1 cellular context compared by ENCODE assay signal in genomic region chr2:222860740-222861410, GRCh38.
TF ChIP-seq lines count a peak whose summit lies in the region.

Gene ACSL3 (plus strand): TSS chr2:222861036. CDS start chr2:222908773, 47,737 bp downstream.

TF ChIP-seq in GM12878, 131 proteins besides CTCF, POLR2A, EP300 and RAD21 (continued from another document and continues in another):
- TF ChIP-seq ZNF592 (IDR thresholded peaks at IDR 0.05) (no peak), SP1 (IDR thresholded peaks at IDR 0.05; ENCODE audit: low read depth, low read length) (peak; percentile 51), ATF2 (IDR thresholded peaks at IDR 0.05; ENCODE audit: low read length) (no peak), ZNF24 (IDR thresholded peaks at IDR 0.05) (0 out of 2 replicates have a peak, but pooled peaks have one; percentile 16), MEF2B (IDR thresholded peaks at IDR 0.05; ENCODE audit: partially characterized antibody, poor library complexity, severe bottlenecking) (peak; percentile 14), RELA (IDR thresholded peaks at IDR 0.05; ENCODE audit: borderline replicate concordance, partially characterized antibody) (peak; percentile 57), RFX5 (IDR thresholded peaks at IDR 0.05; ENCODE audit: low read depth, low read length) (peak; percentile 74), EGR1 (IDR thresholded peaks at IDR 0.05; ENCODE audit: borderline replicate concordance in 1 of 2, low read depth in 2 of 2, low read length in 2 of 2) (peak in 1 of 2 experiments; percentile 87; a peak in 2 of 3 replicates), DPF2 (IDR thresholded peaks at IDR 0.05) (peak; percentile 88), FOS (IDR thresholded peaks at IDR 0.05; ENCODE audit: borderline replicate concordance, extremely low read depth, insufficient read length) (no peak), GATAD2B (conservative IDR thresholded peaks at IDR 0.05; ENCODE audit: low read depth) (peak; percentile 98), SREBF2 (IDR thresholded peaks at IDR 0.05; ENCODE audit: low read length) (peak; percentile 39; the same call in 1 of the 2 replicates), IKZF1 (conservative IDR thresholded peaks at IDR 0.05) (peak; percentile 91), IRF4 (IDR thresholded peaks at IDR 0.05; ENCODE audit: low read depth, low read length) (no peak), RB1 (IDR thresholded peaks at IDR 0.05; ENCODE audit: borderline replicate concordance) (0 out of 2 replicates have a peak, but pooled peaks have one; percentile 69), SPI1 (IDR thresholded peaks at IDR 0.05; ENCODE audit: borderline replicate concordance, insufficient read depth, low read depth, low read length) (peak; percentile 42; the same call in 1 of the 2 replicates), ZBED1 (IDR thresholded peaks at IDR 0.05; ENCODE audit: borderline replicate concordance) (no peak), ATF3 (IDR thresholded peaks at IDR 0.05; ENCODE audit: borderline replicate concordance, extremely low read depth, low read depth, low read length) (peak; percentile 28; the same call in 1 of the 2 replicates), CBFB (IDR thresholded peaks at IDR 0.05; ENCODE audit: low read depth) (peak; percentile 53; the same call in 1 of the 2 replicates), NBN (IDR thresholded peaks at IDR 0.05) (no peak), BRCA1 (IDR thresholded peaks at IDR 0.05; ENCODE audit: low read depth, low read length) (no peak), TCF12 (IDR thresholded peaks at IDR 0.05; ENCODE audit: low read depth, low read length) (peak; percentile 54; the same call in 1 of the 2 replicates), NRF1 (conservative IDR thresholded peaks at IDR 0.05; ENCODE audit: low read depth, low read length) (0 out of 2 replicates have a peak, but pooled peaks have one; percentile 4), NFYA (IDR thresholded peaks at IDR 0.05; ENCODE audit: borderline replicate concordance, low read depth, low read length) (no peak), IKZF2 (IDR thresholded peaks at IDR 0.05) (no peak), TCF7 (IDR thresholded peaks at IDR 0.05; ENCODE audit: borderline replicate concordance) (no peak), RCOR1 (conservative IDR thresholded peaks at IDR 0.05; ENCODE audit: low read depth, low read length) (no peak), IRF5 (IDR thresholded peaks at IDR 0.05; ENCODE audit: borderline replicate concordance) (no peak)
- TF ChIP-seq, protein P1, sequence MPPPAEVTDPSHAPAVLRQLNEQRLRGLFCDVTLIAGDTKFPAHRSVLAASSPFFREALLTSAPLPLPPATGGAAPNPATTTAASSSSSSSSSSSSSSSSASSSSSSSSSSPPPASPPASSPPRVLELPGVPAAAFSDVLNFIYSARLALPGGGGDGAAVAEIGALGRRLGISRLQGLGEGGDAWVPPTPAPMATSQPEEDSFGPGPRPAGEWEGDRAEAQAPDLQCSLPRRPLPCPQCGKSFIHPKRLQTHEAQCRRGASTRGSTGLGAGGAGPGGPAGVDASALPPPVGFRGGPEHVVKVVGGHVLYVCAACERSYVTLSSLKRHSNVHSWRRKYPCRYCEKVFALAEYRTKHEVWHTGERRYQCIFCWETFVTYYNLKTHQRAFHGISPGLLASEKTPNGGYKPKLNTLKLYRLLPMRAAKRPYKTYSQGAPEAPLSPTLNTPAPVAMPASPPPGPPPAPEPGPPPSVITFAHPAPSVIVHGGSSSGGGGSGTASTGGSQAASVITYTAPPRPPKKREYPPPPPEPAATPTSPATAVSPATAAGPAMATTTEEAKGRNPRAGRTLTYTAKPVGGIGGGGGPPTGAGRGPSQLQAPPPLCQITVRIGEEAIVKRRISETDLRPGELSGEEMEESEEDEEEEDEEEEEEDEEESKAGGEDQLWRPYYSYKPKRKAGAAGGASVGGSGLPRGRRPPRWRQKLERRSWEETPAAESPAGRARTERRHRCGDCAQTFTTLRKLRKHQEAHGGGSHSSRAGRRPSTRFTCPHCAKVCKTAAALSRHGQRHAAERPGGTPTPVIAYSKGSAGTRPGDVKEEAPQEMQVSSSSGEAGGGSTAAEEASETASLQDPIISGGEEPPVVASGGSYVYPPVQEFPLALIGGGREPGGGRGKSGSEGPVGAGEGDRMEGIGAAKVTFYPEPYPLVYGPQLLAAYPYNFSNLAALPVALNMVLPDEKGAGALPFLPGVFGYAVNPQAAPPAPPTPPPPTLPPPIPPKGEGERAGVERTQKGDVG (CRISPR knock-in tag; IDR thresholded peaks at IDR 0.05), result no peak
- TF ChIP-seq, protein P2, sequence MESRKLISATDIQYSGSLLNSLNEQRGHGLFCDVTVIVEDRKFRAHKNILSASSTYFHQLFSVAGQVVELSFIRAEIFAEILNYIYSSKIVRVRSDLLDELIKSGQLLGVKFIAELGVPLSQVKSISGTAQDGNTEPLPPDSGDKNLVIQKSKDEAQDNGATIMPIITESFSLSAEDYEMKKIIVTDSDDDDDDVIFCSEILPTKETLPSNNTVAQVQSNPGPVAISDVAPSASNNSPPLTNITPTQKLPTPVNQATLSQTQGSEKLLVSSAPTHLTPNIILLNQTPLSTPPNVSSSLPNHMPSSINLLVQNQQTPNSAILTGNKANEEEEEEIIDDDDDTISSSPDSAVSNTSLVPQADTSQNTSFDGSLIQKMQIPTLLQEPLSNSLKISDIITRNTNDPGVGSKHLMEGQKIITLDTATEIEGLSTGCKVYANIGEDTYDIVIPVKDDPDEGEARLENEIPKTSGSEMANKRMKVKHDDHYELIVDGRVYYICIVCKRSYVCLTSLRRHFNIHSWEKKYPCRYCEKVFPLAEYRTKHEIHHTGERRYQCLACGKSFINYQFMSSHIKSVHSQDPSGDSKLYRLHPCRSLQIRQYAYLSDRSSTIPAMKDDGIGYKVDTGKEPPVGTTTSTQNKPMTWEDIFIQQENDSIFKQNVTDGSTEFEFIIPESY (IDR thresholded peaks at IDR 0.05), result no peak
- TF ChIP-seq, protein P3, sequence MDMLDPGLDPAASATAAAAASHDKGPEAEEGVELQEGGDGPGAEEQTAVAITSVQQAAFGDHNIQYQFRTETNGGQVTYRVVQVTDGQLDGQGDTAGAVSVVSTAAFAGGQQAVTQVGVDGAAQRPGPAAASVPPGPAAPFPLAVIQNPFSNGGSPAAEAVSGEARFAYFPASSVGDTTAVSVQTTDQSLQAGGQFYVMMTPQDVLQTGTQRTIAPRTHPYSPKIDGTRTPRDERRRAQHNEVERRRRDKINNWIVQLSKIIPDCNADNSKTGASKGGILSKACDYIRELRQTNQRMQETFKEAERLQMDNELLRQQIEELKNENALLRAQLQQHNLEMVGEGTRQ (IDR thresholded peaks at IDR 0.05; ENCODE audit: borderline replicate concordance, low read depth, low read length), result peak; percentile 68
- TF ChIP-seq, protein P4, sequence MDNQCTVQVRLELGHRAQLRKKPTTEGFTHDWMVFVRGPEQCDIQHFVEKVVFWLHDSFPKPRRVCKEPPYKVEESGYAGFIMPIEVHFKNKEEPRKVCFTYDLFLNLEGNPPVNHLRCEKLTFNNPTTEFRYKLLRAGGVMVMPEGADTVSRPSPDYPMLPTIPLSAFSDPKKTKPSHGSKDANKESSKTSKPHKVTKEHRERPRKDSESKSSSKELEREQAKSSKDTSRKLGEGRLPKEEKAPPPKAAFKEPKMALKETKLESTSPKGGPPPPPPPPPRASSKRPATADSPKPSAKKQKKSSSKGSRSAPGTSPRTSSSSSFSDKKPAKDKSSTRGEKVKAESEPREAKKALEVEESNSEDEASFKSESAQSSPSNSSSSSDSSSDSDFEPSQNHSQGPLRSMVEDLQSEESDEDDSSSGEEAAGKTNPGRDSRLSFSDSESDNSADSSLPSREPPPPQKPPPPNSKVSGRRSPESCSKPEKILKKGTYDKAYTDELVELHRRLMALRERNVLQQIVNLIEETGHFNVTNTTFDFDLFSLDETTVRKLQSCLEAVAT (IDR thresholded peaks at IDR 0.05), result no peak
- TF ChIP-seq, protein P5, sequence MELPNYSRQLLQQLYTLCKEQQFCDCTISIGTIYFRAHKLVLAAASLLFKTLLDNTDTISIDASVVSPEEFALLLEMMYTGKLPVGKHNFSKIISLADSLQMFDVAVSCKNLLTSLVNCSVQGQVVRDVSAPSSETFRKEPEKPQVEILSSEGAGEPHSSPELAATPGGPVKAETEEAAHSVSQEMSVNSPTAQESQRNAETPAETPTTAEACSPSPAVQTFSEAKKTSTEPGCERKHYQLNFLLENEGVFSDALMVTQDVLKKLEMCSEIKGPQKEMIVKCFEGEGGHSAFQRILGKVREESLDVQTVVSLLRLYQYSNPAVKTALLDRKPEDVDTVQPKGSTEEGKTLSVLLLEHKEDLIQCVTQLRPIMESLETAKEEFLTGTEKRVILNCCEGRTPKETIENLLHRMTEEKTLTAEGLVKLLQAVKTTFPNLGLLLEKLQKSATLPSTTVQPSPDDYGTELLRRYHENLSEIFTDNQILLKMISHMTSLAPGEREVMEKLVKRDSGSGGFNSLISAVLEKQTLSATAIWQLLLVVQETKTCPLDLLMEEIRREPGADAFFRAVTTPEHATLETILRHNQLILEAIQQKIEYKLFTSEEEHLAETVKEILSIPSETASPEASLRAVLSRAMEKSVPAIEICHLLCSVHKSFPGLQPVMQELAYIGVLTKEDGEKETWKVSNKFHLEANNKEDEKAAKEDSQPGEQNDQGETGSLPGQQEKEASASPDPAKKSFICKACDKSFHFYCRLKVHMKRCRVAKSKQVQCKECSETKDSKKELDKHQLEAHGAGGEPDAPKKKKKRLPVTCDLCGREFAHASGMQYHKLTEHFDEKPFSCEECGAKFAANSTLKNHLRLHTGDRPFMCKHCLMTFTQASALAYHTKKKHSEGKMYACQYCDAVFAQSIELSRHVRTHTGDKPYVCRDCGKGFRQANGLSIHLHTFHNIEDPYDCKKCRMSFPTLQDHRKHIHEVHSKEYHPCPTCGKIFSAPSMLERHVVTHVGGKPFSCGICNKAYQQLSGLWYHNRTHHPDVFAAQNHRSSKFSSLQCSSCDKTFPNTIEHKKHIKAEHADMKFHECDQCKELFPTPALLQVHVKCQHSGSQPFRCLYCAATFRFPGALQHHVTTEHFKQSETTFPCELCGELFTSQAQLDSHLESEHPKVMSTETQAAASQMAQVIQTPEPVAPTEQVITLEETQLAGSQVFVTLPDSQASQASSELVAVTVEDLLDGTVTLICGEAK (IDR thresholded peaks at IDR 0.05; ENCODE audit: borderline replicate concordance), result no peak
